2 cellular contexts compared by ENCODE assay signal in genomic region chr2:71067567-71068217, GRCh38.
TF ChIP-seq lines count a peak whose summit lies in the region.

No MANE protein-coding gene starts in this region.

TF ChIP-seq in HEK293, 187 proteins besides CTCF, POLR2A, EP300 and RAD21 (continued from another document):
- TF ChIP-seq, protein P1, sequence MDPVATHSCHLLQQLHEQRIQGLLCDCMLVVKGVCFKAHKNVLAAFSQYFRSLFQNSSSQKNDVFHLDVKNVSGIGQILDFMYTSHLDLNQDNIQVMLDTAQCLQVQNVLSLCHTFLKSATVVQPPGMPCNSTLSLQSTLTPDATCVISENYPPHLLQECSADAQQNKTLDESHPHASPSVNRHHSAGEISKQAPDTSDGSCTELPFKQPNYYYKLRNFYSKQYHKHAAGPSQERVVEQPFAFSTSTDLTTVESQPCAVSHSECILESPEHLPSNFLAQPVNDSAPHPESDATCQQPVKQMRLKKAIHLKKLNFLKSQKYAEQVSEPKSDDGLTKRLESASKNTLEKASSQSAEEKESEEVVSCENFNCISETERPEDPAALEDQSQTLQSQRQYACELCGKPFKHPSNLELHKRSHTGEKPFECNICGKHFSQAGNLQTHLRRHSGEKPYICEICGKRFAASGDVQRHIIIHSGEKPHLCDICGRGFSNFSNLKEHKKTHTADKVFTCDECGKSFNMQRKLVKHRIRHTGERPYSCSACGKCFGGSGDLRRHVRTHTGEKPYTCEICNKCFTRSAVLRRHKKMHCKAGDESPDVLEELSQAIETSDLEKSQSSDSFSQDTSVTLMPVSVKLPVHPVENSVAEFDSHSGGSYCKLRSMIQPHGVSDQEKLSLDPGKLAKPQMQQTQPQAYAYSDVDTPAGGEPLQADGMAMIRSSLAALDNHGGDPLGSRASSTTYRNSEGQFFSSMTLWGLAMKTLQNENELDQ (tag by site-specific recombination; IDR thresholded peaks at IDR 0.05; ENCODE audit: low read depth), result no peak
- TF ChIP-seq BCL11B (tag by site-specific recombination; IDR thresholded peaks at IDR 0.05; ENCODE audit: low read depth) (no peak), EGR2 (tag by site-specific recombination; IDR thresholded peaks at IDR 0.05; ENCODE audit: low read depth) (no peak), ZNF148 (tag by site-specific recombination; IDR thresholded peaks at IDR 0.05; ENCODE audit: borderline replicate concordance) (no peak), ZBTB48 (tag by site-specific recombination; IDR thresholded peaks at IDR 0.05) (peak; percentile 75; the same call in 1 of the 2 replicates), IKZF3 (tag by site-specific recombination; IDR thresholded peaks at IDR 0.05) (0 out of 2 replicates have a peak, but pooled peaks have one; percentile 16)

TF ChIP-seq in SK-N-SH treated with all-trans-retinoic acid at 6 μM for 48 hours, 23 proteins besides CTCF, POLR2A, EP300 and RAD21 (continued from another document):
- TF ChIP-seq POU6F1 (CRISPR knock-in tag; IDR thresholded peaks at IDR 0.05; ENCODE audit: borderline replicate concordance, low read depth) (no peak), TSHZ2 (CRISPR knock-in tag; IDR thresholded peaks at IDR 0.05) (no peak), ZFP30 (CRISPR knock-in tag; IDR thresholded peaks at IDR 0.05) (no peak), ESRRG (CRISPR knock-in tag; IDR thresholded peaks at IDR 0.05) (no peak), ARNTL (CRISPR knock-in tag; IDR thresholded peaks at IDR 0.05; ENCODE audit: borderline replicate concordance, low read depth) (no peak), PPARA (CRISPR knock-in tag; IDR thresholded peaks at IDR 0.05; ENCODE audit: borderline replicate concordance) (no peak)
TF ChIP-seq in SK-N-SH treated with all-trans-retinoic acid at 6 μM for 48 hours: peak in this region for 0.
